In the genomic region with DNA sequence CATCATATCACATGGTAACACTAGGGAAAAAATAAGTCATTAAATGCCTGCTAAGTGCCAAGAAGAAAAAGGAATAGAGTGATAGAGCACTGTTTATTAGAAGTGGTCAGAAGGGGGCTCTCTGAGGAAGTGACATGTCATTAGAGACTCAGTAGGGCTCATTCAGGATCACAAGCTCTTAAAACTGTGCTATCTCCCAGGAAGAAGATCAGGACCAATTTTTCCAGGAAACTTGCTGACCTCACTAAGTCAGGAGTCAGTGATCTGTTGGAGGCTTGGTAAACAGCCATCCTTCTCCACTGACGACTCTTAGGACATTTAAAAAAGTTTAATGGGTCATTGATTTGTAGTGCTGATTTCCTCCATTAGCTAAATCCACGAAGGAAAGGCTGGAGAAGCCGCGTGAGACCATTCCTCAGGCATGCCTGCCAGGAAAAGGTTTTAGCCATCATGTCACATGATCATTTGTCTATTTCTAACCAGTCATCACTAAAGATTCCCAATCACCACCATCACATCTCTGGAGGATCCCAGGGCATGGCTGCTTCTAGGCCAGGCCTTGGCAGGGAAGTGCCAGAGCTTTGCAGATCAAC, we compare ENCODE assay signal across 1 cellular context.
TF ChIP-seq lines count a peak whose summit lies in the region.

No MANE protein-coding gene starts in this region.

TF ChIP-seq in GM23338, 12 proteins besides CTCF, POLR2A, EP300 and RAD21 (continued from another document):
- no peak for TF ChIP-seq ZNF462 (CRISPR knock-in tag; IDR thresholded peaks at IDR 0.05)
- no peak for TF ChIP-seq ZNF114 (CRISPR knock-in tag; IDR thresholded peaks at IDR 0.05)
- TF ChIP-seq POLR2AphosphoS5 (IDR thresholded peaks at IDR 0.05; ENCODE audit: low read depth) = no peak
- no peak for TF ChIP-seq NANOG (IDR thresholded peaks at IDR 0.05; ENCODE audit: borderline replicate concordance)
- no peak for TF ChIP-seq ZNF331 (CRISPR knock-in tag; IDR thresholded peaks at IDR 0.05; ENCODE audit: low read depth)
- TF ChIP-seq CREB1 (CRISPR knock-in tag; IDR thresholded peaks at IDR 0.05; ENCODE audit: low read depth) = no peak
- TF ChIP-seq EZH2phosphoT487 (IDR thresholded peaks at IDR 0.05; ENCODE audit: unreplicated experiment) = no peak
- TF ChIP-seq, protein P1, sequence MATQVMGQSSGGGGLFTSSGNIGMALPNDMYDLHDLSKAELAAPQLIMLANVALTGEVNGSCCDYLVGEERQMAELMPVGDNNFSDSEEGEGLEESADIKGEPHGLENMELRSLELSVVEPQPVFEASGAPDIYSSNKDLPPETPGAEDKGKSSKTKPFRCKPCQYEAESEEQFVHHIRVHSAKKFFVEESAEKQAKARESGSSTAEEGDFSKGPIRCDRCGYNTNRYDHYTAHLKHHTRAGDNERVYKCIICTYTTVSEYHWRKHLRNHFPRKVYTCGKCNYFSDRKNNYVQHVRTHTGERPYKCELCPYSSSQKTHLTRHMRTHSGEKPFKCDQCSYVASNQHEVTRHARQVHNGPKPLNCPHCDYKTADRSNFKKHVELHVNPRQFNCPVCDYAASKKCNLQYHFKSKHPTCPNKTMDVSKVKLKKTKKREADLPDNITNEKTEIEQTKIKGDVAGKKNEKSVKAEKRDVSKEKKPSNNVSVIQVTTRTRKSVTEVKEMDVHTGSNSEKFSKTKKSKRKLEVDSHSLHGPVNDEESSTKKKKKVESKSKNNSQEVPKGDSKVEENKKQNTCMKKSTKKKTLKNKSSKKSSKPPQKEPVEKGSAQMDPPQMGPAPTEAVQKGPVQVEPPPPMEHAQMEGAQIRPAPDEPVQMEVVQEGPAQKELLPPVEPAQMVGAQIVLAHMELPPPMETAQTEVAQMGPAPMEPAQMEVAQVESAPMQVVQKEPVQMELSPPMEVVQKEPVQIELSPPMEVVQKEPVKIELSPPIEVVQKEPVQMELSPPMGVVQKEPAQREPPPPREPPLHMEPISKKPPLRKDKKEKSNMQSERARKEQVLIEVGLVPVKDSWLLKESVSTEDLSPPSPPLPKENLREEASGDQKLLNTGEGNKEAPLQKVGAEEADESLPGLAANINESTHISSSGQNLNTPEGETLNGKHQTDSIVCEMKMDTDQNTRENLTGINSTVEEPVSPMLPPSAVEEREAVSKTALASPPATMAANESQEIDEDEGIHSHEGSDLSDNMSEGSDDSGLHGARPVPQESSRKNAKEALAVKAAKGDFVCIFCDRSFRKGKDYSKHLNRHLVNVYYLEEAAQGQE (IDR thresholded peaks at IDR 0.05; ENCODE audit: unreplicated experiment) = no peak
- TF ChIP-seq EZH2 (IDR thresholded peaks at IDR 0.05; ENCODE audit: low read depth, unreplicated experiment) = no peak
- no peak for TF ChIP-seq JUNB (IDR thresholded peaks at IDR 0.05; ENCODE audit: unreplicated experiment)
- no peak for TF ChIP-seq STAT1 (IDR thresholded peaks at IDR 0.05; ENCODE audit: unreplicated experiment)
TF ChIP-seq in GM23338: peak in this region for 0.
